ENCODE assay signal across 27 cellular contexts in the genomic region with DNA sequence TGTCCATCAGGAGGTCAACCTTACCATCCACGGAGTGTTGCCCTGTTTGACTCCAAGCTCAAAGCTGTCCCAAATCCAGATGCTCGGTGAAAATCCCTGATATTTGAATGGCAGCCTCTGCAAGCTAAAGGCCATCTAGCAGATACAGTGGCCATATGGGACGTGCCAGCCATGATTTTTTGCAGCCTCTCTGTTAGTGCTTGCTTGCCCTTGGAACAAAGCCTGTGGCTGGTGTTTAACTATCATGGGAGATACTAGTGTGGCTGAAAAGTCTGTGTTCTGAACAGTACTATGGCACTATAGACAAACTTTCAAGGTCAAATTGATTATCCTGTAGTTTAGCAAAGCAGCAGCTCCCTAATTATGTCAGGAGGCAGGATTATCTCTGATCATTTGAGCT.
A peak's percentile ranks its signal among the peaks of the same experiment; 100 is the strongest.
DNase-seq lines count a peak whose midpoint lies in the region; ATAC-seq and TF ChIP-seq lines count a peak whose summit lies in the region.
"Had no signal": no experiment of that assay in that cellular context is flagged by ENCODE, and none has a peak within 500 bp of the region (broad histone marks: within the 10 kb centered on the region; RNA-seq: fewer than 3 reads in every experiment).

No MANE protein-coding gene starts in this region.

- H3K27me3 ChIP-seq in left ventricle myocardium inferior (ENCODE audit: low read depth): no peaks in the 10 kb centered on the region
- H3K27me3 ChIP-seq: BE2C; BLaER1; BLaER1 treated with 17β-estradiol and CSF1 and Interleukin-3, amounts not matched to agents 10 nM and 100 nM had no signal

- H3K4me3 ChIP-seq in left ventricle myocardium inferior: no peak overlapping the region
- H3K4me3 ChIP-seq: A549; BLaER1; BLaER1 treated with 17β-estradiol and CSF1 and Interleukin-3, amounts not matched to agents 10 nM and 100 nM had no signal

- intact Hi-C loops in left ventricle myocardium superior (cut with micrococcal nuclease) (no loop called here), left ventricle myocardium inferior (cut with micrococcal nuclease) (no loop called here)

- DNase-seq in left ventricle myocardium superior (no peak), left ventricle myocardium inferior (no peak)
- DNase-seq: 8988T; ACHN; AML-193; BE2C; C1 segment of cervical spinal cord; Caco-2; Calu3; CD4-positive, alpha-beta memory T cell; CD4-positive, alpha-beta T cell; CD4-positive, CD25-positive, alpha-beta regulatory T cell; CD8-positive, alpha-beta memory T cell; CD8-positive, alpha-beta T cell; COR-L47; DMS 273 treated with DMSO at 0.1 percent for 48 hours; DMS153; DMS53; DMS79; DMS79 treated with DMSO at 0.1 percent for 48 hours; DND-41; EL had no signal

- H3K9me3 ChIP-seq in left ventricle myocardium inferior (replicated peaks): peaks cover 9% of the 10 kb centered on the region
- H3K9me3 ChIP-seq: A549, BE2C, Caco-2 had no signal

- TF ChIP-seq CTCF in left ventricle myocardium inferior (IDR thresholded peaks at IDR 0.05; ENCODE audit: borderline replicate concordance): no peak

- H3K36me3 ChIP-seq in left ventricle myocardium inferior: no peaks in the 10 kb centered on the region
- H3K36me3 ChIP-seq: BE2C; BLaER1; BLaER1 treated with 17β-estradiol and CSF1 and Interleukin-3, amounts not matched to agents 10 nM and 100 nM had no signal

- H3K27ac ChIP-seq in left ventricle myocardium inferior (replicated peaks): no peak overlapping the region
- H3K27ac ChIP-seq: 22Rv1; A549; BLaER1; BLaER1 treated with 17β-estradiol and CSF1 and Interleukin-3, amounts not matched to agents 10 nM and 100 nM; C4-2B had no signal

- H3K4me1 ChIP-seq in left ventricle myocardium inferior: peaks cover 18% of the 10 kb centered on the region
- H3K4me1 ChIP-seq: A549; BE2C; BLaER1; BLaER1 treated with 17β-estradiol and CSF1 and Interleukin-3, amounts not matched to agents 10 nM and 100 nM; Caco-2 had no signal

- ATAC-seq in left ventricle myocardium superior: peak; percentile 38
- ATAC-seq: A549; CD8-positive, alpha-beta T cell had no signal
